ENCODE assay signal across 26 cellular contexts in the genomic region with DNA sequence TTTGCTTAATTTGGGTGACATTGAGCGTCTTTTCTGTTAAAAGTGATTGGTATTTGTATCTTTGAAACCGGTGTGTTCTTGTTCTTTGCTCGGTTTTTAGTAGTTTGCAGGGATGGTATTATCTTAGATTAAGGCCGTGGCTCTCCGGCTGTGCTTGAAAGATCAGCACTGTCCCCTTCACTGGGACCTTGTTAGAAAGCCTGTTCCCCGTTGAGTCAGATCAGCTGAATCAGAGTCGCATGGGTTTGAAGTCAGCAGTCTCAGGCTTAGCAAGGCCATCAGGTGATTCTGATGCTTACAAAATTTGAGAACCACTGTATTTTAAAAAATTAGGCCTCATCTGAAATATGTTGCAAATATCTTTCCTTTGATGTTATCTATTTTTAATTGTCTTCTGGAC. TPM values are rescaled to one million over a fixed set of nuclear protein-coding genes. Genes with fewer than 3 reads are reported as not detected.
"Had no signal": no experiment of that assay in that cellular context is flagged by ENCODE, and none has a peak within 500 bp of the region (broad histone marks: within the 10 kb centered on the region; RNA-seq: fewer than 3 reads in every experiment).

No MANE protein-coding gene starts in this region.

- DNase-seq: nephron progenitor cell; nucleus accumbens; pancreas; posterior cingulate gyrus; psoas muscle; right cardiac atrium; right lobe of liver; sigmoid colon; small intestine; stimulated activated CD4-positive, alpha-beta T cell treated with anti-CD3 and anti-CD28 coated beads, Interleukin-15, amount 100 ng/mL, for 24 hours; stimulated activated CD4-positive, alpha-beta T cell treated with anti-CD3 and anti-CD28 coated beads, Interleukin-2, amount 100 ng/mL, for 24 hours; stimulated activated CD4-positive, alpha-beta T cell treated with anti-CD3 and anti-CD28 coated beads, Interleukin-2, amount 100 ng/mL, for 48 hours; stimulated activated CD4-positive, alpha-beta T cell treated with anti-CD3 and anti-CD28 coated beads, Interleukin-4, amount 100 ng/mL, for 24 hours; stimulated activated naive B cell treated with anti-CD40 and anti-IgM and Interleukin-4, amounts not matched to agents 10 μg/mL and 1 μg/mL and 100 μg/mL, for 72 hours; stimulated activated naive CD4-positive, alpha-beta T cell treated with Interleukin-2 at 50 U/mL for 16 hours; stomach; thyroid gland; trophoblast cell; upper lobe of left lung had no signal

- ATAC-seq: natural killer cell treated with Interleukin-12 subunit alpha and Interleukin-12 subunit beta and Interleukin-15 and Interleukin-18, amount 100 ng/mL, for 72 hours; pancreas; psoas muscle; right cardiac atrium; right lobe of liver; stimulated activated effector memory CD8-positive, alpha-beta T cell treated with anti-CD3 and anti-CD28 coated beads, Interleukin-12 subunit alpha, Interleukin-12 subunit beta, amount 100 ng/mL, for 72 hours; stimulated activated naive B cell treated with anti-CD40 and anti-IgM and Interleukin-4, amounts not matched to agents 10 μg/mL and 1 μg/mL and 100 μg/mL, for 72 hours had no signal

- H3K4me1 ChIP-seq: pancreas, right lobe of liver had no signal

- H3K36me3 ChIP-seq: neutrophil, pancreas, right lobe of liver, sigmoid colon, stomach, thoracic aorta, thyroid gland, tibial nerve, upper lobe of left lung, vagina had no signal

- H3K27ac ChIP-seq: neutrophil, pancreas, psoas muscle, right lobe of liver, sigmoid colon, stomach, thoracic aorta, thyroid gland, tibial nerve, upper lobe of left lung, vagina had no signal

- H3K27me3 ChIP-seq: pancreas, right lobe of liver, thyroid gland, vagina had no signal

- H3K9me3 ChIP-seq: neutrophil, pancreas, psoas muscle, right lobe of liver, sigmoid colon, stomach, thoracic aorta, thyroid gland, tibial nerve, upper lobe of left lung, vagina had no signal

- H3K4me3 ChIP-seq: pancreas, psoas muscle, right lobe of liver, sigmoid colon, stomach, thoracic aorta, thyroid gland, tibial nerve, upper lobe of left lung, vagina had no signal

RNA-seq across cellular contexts. Expression of gene DIRAS2, which starts 5.0 kb away (rescaled TPM):
- total RNA-seq: natural killer cell treated with Interleukin-12 subunit alpha and Interleukin-12 subunit beta and Interleukin-15 and Interleukin-18, amount 100 ng/mL, for 72 hours; progenitor cell of endocrine pancreas; right cardiac atrium; thoracic aorta; vagina had no signal
